ENCODE assay signal across 17 cellular contexts in the genomic region with DNA sequence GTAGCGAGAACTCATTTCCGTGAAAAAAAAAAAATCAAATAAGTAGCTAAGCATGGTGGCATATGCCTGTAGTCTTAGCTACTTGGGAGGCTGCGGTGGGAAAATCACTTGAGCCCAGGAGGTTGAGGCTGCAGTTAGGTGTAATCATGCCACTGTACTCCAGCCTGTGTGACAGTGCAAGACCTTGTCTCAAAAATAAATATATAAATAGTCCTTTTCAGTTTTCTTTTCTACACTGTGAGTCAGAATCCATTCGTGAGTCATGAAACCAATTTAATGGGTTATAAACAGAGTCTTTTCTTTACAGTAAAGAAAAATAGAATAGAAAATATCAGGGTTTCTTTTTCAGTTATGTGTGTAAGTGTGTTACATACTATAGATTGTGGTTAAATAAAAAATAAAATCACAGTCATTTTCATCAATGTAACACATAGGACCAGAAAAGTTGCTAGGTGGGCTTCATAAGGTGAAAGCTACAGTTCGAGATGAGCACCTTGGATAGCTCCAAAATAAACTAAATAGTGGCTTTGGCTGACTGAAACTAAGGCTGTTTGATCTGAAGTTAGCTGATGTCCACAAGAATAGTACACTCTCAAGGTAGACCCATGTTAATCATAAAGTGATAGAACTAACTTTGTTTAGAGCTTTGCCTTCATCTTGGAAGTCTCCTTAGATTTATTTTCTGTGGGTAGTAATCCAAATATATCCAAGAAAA.
"Had no signal": no experiment of that assay in that cellular context is flagged by ENCODE, and none has a peak within 500 bp of the region (broad histone marks: within the 10 kb centered on the region; RNA-seq: fewer than 3 reads in every experiment).

No MANE protein-coding gene starts in this region.

- H3K4me1 ChIP-seq: suprapubic skin had no signal

- H3K4me3 ChIP-seq: skin epidermis, suprapubic skin had no signal

- H3K9me3 ChIP-seq: suprapubic skin had no signal

- H3K9me3 Mint-ChIP-seq: effector memory CD8-positive, alpha-beta T cell had no signal

- H3K4me1 Mint-ChIP-seq: activated B cell treated with CpG ODN at 0.5 μM for 24 hours had no signal

- H3K36me3 Mint-ChIP-seq: natural killer cell treated with Interleukin-12 subunit alpha and Interleukin-12 subunit beta and Interleukin-15 and Interleukin-18, amount 100 ng/mL, for 72 hours had no signal

- ATAC-seq: effector memory CD8-positive, alpha-beta T cell; natural killer cell treated with Interleukin-12 subunit alpha and Interleukin-12 subunit beta and Interleukin-15 and Interleukin-18, amount 100 ng/mL, for 72 hours had no signal

- H3K27me3 ChIP-seq: suprapubic skin had no signal

- H3K27me3 Mint-ChIP-seq: activated B cell treated with CpG ODN at 0.5 μM for 24 hours; dendritic cell treated with granulocyte-macrophage colony-stimulating factor and Interleukin-4, amounts not matched to agents 40 ng/mL and 50 ng/mL, for 4 days had no signal

- DNase-seq: activated B cell treated with CpG ODN at 0.5 μM for 24 hours; anterior cingulate cortex; effector memory CD8-positive, alpha-beta T cell; head of caudate nucleus; mesendoderm; posterior cingulate gyrus; stimulated activated CD4-positive, alpha-beta T cell treated with anti-CD3 and anti-CD28 coated beads, Interleukin-15, amount 100 ng/mL, for 24 hours; stimulated activated CD4-positive, alpha-beta T cell treated with anti-CD3 and anti-CD28 coated beads, Interleukin-4, amount 100 ng/mL, for 24 hours; stimulated activated naive CD4-positive, alpha-beta T cell treated with Interleukin-2 at 50 U/mL for 16 hours; SW 1271; trophoblast cell had no signal

- H3K36me3 ChIP-seq: suprapubic skin had no signal

- FAIRE-seq: frontal cortex had no signal

- H3K27ac Mint-ChIP-seq: activated B cell treated with CpG ODN at 0.5 μM for 24 hours; dendritic cell treated with granulocyte-macrophage colony-stimulating factor and Interleukin-4, amounts not matched to agents 40 ng/mL and 50 ng/mL, for 4 days; effector memory CD8-positive, alpha-beta T cell; natural killer cell treated with Interleukin-12 subunit alpha and Interleukin-12 subunit beta and Interleukin-15 and Interleukin-18, amount 100 ng/mL, for 72 hours had no signal

- H3K27ac ChIP-seq: epithelial cell of prostate, skin epidermis, suprapubic skin had no signal

- H3K4me3 Mint-ChIP-seq: activated B cell treated with CpG ODN at 0.5 μM for 24 hours; dendritic cell treated with granulocyte-macrophage colony-stimulating factor and Interleukin-4, amounts not matched to agents 40 ng/mL and 50 ng/mL, for 4 days; effector memory CD8-positive, alpha-beta T cell; natural killer cell treated with Interleukin-12 subunit alpha and Interleukin-12 subunit beta and Interleukin-15 and Interleukin-18, amount 100 ng/mL, for 72 hours had no signal
